Comparison of ENCODE assay signal across 1 cellular context in the genomic region with DNA sequence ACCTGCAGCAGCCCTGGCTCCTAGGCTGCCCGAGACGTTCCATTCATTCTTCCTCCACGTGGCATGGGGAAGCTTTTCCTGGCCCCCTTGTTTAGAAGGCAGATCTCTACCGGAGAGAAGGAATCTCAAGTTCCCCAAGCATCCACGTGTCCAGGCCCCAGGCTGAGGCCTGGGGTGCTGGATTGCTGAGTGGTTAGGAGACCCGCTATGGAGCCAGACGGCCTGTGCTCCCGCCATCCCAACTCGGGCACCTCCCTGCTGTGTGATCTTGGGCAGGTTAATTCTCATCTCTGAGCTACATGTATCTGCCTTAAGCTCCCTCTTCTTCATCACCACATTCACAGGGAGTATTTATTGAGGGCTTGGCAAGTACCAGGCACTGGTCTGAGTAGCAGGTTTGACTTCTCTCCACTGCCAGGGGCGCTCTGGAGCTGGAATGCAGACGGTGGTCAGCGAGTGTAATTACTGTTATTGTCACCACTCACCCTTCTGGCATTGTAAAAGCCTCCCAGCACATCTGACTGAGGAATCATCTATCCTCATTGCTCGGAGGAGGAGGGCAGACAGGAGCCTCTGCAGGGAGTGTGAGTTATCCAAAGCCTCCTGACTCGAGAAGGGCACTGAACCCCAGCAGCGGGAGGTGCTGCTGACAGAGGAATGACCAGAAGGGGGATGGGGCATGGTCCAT.
TF ChIP-seq lines count a peak whose summit lies in the region.

No MANE protein-coding gene starts in this region.

TF ChIP-seq in SK-N-SH treated with all-trans-retinoic acid at 6 μM for 48 hours, 23 proteins besides CTCF, POLR2A, EP300 and RAD21 (continued from another document):
- TF ChIP-seq, protein P1, sequence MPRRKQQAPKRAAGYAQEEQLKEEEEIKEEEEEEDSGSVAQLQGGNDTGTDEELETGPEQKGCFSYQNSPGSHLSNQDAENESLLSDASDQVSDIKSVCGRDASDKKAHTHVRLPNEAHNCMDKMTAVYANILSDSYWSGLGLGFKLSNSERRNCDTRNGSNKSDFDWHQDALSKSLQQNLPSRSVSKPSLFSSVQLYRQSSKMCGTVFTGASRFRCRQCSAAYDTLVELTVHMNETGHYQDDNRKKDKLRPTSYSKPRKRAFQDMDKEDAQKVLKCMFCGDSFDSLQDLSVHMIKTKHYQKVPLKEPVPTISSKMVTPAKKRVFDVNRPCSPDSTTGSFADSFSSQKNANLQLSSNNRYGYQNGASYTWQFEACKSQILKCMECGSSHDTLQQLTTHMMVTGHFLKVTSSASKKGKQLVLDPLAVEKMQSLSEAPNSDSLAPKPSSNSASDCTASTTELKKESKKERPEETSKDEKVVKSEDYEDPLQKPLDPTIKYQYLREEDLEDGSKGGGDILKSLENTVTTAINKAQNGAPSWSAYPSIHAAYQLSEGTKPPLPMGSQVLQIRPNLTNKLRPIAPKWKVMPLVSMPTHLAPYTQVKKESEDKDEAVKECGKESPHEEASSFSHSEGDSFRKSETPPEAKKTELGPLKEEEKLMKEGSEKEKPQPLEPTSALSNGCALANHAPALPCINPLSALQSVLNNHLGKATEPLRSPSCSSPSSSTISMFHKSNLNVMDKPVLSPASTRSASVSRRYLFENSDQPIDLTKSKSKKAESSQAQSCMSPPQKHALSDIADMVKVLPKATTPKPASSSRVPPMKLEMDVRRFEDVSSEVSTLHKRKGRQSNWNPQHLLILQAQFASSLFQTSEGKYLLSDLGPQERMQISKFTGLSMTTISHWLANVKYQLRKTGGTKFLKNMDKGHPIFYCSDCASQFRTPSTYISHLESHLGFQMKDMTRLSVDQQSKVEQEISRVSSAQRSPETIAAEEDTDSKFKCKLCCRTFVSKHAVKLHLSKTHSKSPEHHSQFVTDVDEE (CRISPR knock-in tag; IDR thresholded peaks at IDR 0.05) = no peak
- TF ChIP-seq ISL1 (CRISPR knock-in tag; IDR thresholded peaks at IDR 0.05) = no peak
TF ChIP-seq in SK-N-SH treated with all-trans-retinoic acid at 6 μM for 48 hours: peak in this region for 0.
